Comparison of ENCODE assay signal across 16 cellular contexts in the genomic region with DNA sequence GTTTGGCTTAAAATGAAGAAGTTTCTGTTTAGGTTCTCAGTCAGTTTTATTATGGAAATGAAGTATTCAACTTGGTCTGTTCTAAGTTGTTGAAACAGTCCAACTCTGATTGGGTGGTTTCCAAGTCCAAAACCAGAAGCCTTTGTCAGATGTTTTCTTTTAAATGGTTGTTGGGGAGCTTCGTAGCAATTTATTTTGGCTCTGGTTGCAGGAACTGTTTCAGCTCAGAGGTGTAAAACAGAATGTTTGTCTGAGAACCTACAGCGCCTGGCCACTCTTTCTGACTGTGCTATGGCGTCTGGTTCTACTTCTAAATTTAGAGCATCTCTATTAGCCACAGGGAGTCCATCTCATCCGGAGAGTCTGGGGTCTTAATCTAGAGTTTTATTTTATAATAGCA.
"Had no signal": no experiment of that assay in that cellular context is flagged by ENCODE, and none has a peak within 500 bp of the region (broad histone marks: within the 10 kb centered on the region; RNA-seq: fewer than 3 reads in every experiment).

No MANE protein-coding gene starts in this region.

- H3K9me3 ChIP-seq: lower lobe of right lung, prostate gland had no signal

- FAIRE-seq: astrocyte had no signal

- H3K27ac ChIP-seq: adrenal gland, lower lobe of right lung, prostate gland, right atrium auricular region had no signal

- H3K4me3 ChIP-seq: adrenal gland, lower lobe of right lung, prostate gland, right atrium auricular region had no signal

- H3K36me3 ChIP-seq: adrenal gland, lower lobe of right lung, prostate gland, right atrium auricular region had no signal

- H3K4me1 ChIP-seq: adrenal gland, lower lobe of right lung, prostate gland, right atrium auricular region had no signal

- DNase-seq: activated CD4-positive, alpha-beta T cell treated with anti-CD3 and anti-CD28 coated beads for 1 hour; activated CD4-positive, alpha-beta T cell treated with anti-CD3 and anti-CD28 coated beads, Interleukin-2, amount 50 U/mL, for 1 hour; activated CD8-positive, alpha-beta memory T cell treated with anti-CD3 and anti-CD28 coated beads, Interleukin-2, amount 50 U/mL, for 4 hours; activated T-cell treated with anti-CD3 and anti-CD28 coated beads, Interleukin-2, amount 50 U/mL, for 24 hours; adrenal gland; effector CD4-positive, alpha-beta T cell; erythroblast; foreskin fibroblast; lower lobe of right lung; natural killer cell; stimulated activated naive CD8-positive, alpha-beta T cell treated with anti-CD3 and anti-CD28 coated beads, Interleukin-15, amount 100 ng/mL, for 72 hours; T-helper 9 cell; trophoblast cell had no signal

- H3K27me3 ChIP-seq: adrenal gland, right atrium auricular region had no signal
